Comparison of ENCODE assay signal across 10 cellular contexts in genomic region chr7:24283900-24284698, GRCh38. TPM values are rescaled to one million over a fixed set of nuclear protein-coding genes. Genes with fewer than 3 reads are reported as not detected.
A peak's percentile ranks its signal among the peaks of the same experiment; 100 is the strongest.
DNase-seq lines count a peak whose midpoint lies in the region; TF ChIP-seq lines count a peak whose summit lies in the region.
"Had no signal": no experiment of that assay in that cellular context is flagged by ENCODE, and none has a peak within 500 bp of the region (broad histone marks: within the 10 kb centered on the region; RNA-seq: fewer than 3 reads in every experiment).

Gene NPY, plus strand, starts transcription at chr7:24284190. Its CDS starts 1,051 bp downstream, at chr7:24285241.

- H3K27me3 ChIP-seq in OCI-LY1 (ENCODE audit: insufficient read depth, low read length) (peaks cover 4% of the 10 kb centered on the region; the same call in 1 of the 2 replicates), skeletal muscle tissue (ENCODE audit: control insufficient read depth in 3 of 3, insufficient read depth in 3 of 3, low read length in 3 of 3) (peaks cover 32 to 46% (median 44%) of the 10 kb centered on the region in 3 donors)

- no peaks in the 10 kb centered on the region for H3K36me3 ChIP-seq in OCI-LY1 (ENCODE audit: insufficient read depth, low read length)
- no peaks in the 10 kb centered on the region for H3K36me3 ChIP-seq in skeletal muscle tissue (ENCODE audit: control insufficient read depth in 3 of 3, insufficient read depth in 3 of 3, low read length in 3 of 3)

- H3K4me1 ChIP-seq in OCI-LY1 (ENCODE audit: insufficient read depth, low read length, severe bottlenecking): no peaks in the 10 kb centered on the region
- peaks cover 0 to 8% (median 5%) of the 10 kb centered on the region in 3 donors for H3K4me1 ChIP-seq in skeletal muscle tissue (ENCODE audit: control insufficient read depth in 3 of 3, insufficient read depth in 3 of 3, low read length in 3 of 3)

- H3F3A ChIP-seq in OCI-LY1 (ENCODE audit: insufficient read depth, low read length): no peaks in the 10 kb centered on the region

- H3K9me3 Mint-ChIP-seq in endothelial cell (ENCODE audit: unreplicated experiment): no peaks in the 10 kb centered on the region

- peaks cover 11% of the 10 kb centered on the region for H3K27me3 Mint-ChIP-seq in endothelial cell (ENCODE audit: unreplicated experiment)

- peaks cover 4% of the 10 kb centered on the region for H3K4me1 Mint-ChIP-seq in endothelial cell (ENCODE audit: unreplicated experiment)

- H3K9ac ChIP-seq in OCI-LY1 (ENCODE audit: low read length): no peak within 1 kb of the TSS
- H3K9ac ChIP-seq in skeletal muscle tissue (ENCODE audit: low read depth in 1 of 3, low read length in 3 of 3): no peak within 1 kb of the TSS

- no peaks in the 10 kb centered on the region for H4K20me1 ChIP-seq in OCI-LY1 (ENCODE audit: insufficient read depth, low read length)

- no peaks in the 10 kb centered on the region for H3K79me2 ChIP-seq in OCI-LY1 (ENCODE audit: insufficient read depth, low read length)

- H3K36me3 Mint-ChIP-seq in endothelial cell (ENCODE audit: low read depth, unreplicated experiment): no peaks in the 10 kb centered on the region

- H3K27ac Mint-ChIP-seq in endothelial cell (ENCODE audit: unreplicated experiment): no peak within 1 kb of the TSS

- DNase-seq in GM03348 (ENCODE audit: low spot score): peak; percentile 7
- DNase-seq in endothelial cell (ENCODE audit: low spot score): peak; percentile 23
- DNase-seq in putamen (ENCODE audit: low spot score): no peak
- DNase-seq in nucleus accumbens (lab: John Stamatoyannopoulos, UW): no peak
- no peak for DNase-seq in kidney tubule cell (ENCODE audit: low spot score)
- no peak for DNase-seq in inferior parietal cortex (ENCODE audit: extremely low spot score)
- DNase-seq: NCI-H1436 treated with DMSO at 0.1 percent for 48 hours had no signal

- no peaks in the 10 kb centered on the region for H3K9me3 ChIP-seq in OCI-LY1 (ENCODE audit: low read length)
- no peaks in the 10 kb centered on the region for H3K9me3 ChIP-seq in skeletal muscle tissue (ENCODE audit: control insufficient read depth in 3 of 3, low read length in 3 of 3)

- no peak within 1 kb of the TSS for H3K27ac ChIP-seq in OCI-LY1 (ENCODE audit: low read depth, low read length, poor library complexity, severe bottlenecking)
- H3K27ac ChIP-seq in skeletal muscle tissue (ENCODE audit: low read depth, low read length): no peak within 1 kb of the TSS

- H3K4me3 Mint-ChIP-seq in endothelial cell (ENCODE audit: unreplicated experiment): peak within 1 kb of the TSS; percentile 89

- peak within 1 kb of the TSS; percentile 38; the same call in 1 of the 2 replicates for H3K4me2 ChIP-seq in OCI-LY1 (ENCODE audit: low read length)

- H2AFZ ChIP-seq in OCI-LY1 (ENCODE audit: low read length): no peak within 1 kb of the TSS

- H3K4me3 ChIP-seq in OCI-LY1 (ENCODE audit: low read depth, low read length, poor library complexity, severe bottlenecking) (peak within 1 kb of the TSS; percentile 16), skeletal muscle tissue (ENCODE audit: low read length in 3 of 3) (peak within 1 kb of the TSS in 2 of 3 donors; percentile 22 to 40)

- TF ChIP-seq CTCF in OCI-LY1 (IDR thresholded peaks at IDR 0.05; ENCODE audit: low read length) (no peak), endothelial cell (IDR thresholded peaks at IDR 0.05; ENCODE audit: unreplicated experiment) (no peak)

- no peaks in the 10 kb centered on the region for H3K9me2 ChIP-seq in OCI-LY1 (ENCODE audit: low read depth, low read length)

RNA-seq across cellular contexts. Expression of gene NPY, which starts in this region (rescaled TPM):
- total RNA-seq in endothelial cell (ENCODE audit: unreplicated experiment): not detected
- 3.1 TPM for total RNA-seq in skeletal muscle tissue
- total RNA-seq: myocyte had no signal

Comparison
In these comparisons a context has a peak if more than half of its experiments do, and no peak if none do; other contexts are left out.
1. Peak in DNase-seq in endothelial cell; RNA of the gene not detected or under 1 TPM.